ENCODE assay signal across 23 cellular contexts in genomic region chr7:140276001-140276400, GRCh38.
DNase-seq lines count a peak whose midpoint lies in the region; ATAC-seq lines count a peak whose summit lies in the region.
"Had no signal": no experiment of that assay in that cellular context is flagged by ENCODE, and none has a peak within 500 bp of the region (broad histone marks: within the 10 kb centered on the region; RNA-seq: fewer than 3 reads in every experiment).

No MANE protein-coding gene starts in this region.

- H3K4me3 ChIP-seq in ACC112 (ENCODE audit: low read depth, low read length) (peak overlapping the region; percentile 43; the same call in 1 of the 2 replicates), mesodermal cell (ENCODE audit: extremely low read depth, insufficient read depth, low read length, poor library complexity, severe bottlenecking) (no peak overlapping the region)
- H3K4me3 ChIP-seq: A549; BLaER1 treated with 17β-estradiol and CSF1 and Interleukin-3, amounts not matched to agents 10 nM and 100 nM had no signal

- H3K4me1 Mint-ChIP-seq in dendritic cell treated with granulocyte-macrophage colony-stimulating factor and Interleukin-4, amounts not matched to agents 40 ng/mL and 50 ng/mL, for 4 days (ENCODE audit: low read depth), result peaks cover 22% of the 10 kb centered on the region

- H3K36me3 ChIP-seq in ACC112 (ENCODE audit: insufficient read depth, low read length) (no peaks in the 10 kb centered on the region), mesodermal cell (ENCODE audit: control insufficient read depth, insufficient read depth, low read length) (no peaks in the 10 kb centered on the region)
- H3K36me3 ChIP-seq: BLaER1 treated with 17β-estradiol and CSF1 and Interleukin-3, amounts not matched to agents 10 nM and 100 nM had no signal

- H2AFZ ChIP-seq in ACC112 (ENCODE audit: low read length, unreplicated experiment), result peak overlapping the region; percentile 75

- peaks cover 5% of the 10 kb centered on the region; the same call in 1 of the 2 replicates for H3K27me3 ChIP-seq in ACC112 (ENCODE audit: insufficient read depth, low read length)
- H3K27me3 ChIP-seq: BLaER1 treated with 17β-estradiol and CSF1 and Interleukin-3, amounts not matched to agents 10 nM and 100 nM had no signal

- no peak overlapping the region for H3K4me3 Mint-ChIP-seq in dendritic cell treated with granulocyte-macrophage colony-stimulating factor and Interleukin-4, amounts not matched to agents 40 ng/mL and 50 ng/mL, for 4 days
- H3K4me3 Mint-ChIP-seq: CD8-positive, alpha-beta T cell; HFFc6 had no signal

- H3K27ac ChIP-seq in ACC112 (ENCODE audit: low read depth, low read length), result no peak overlapping the region
- peak overlapping the region; percentile 46 for H3K27ac ChIP-seq in mesodermal cell (ENCODE audit: low read depth, low read length, severe bottlenecking)
- H3K27ac ChIP-seq: A549; BLaER1 treated with 17β-estradiol and CSF1 and Interleukin-3, amounts not matched to agents 10 nM and 100 nM had no signal

- WGBS in mesodermal cell (ENCODE audit: insufficient coverage in 2 of 2), 2 experiments, result 90% methylated on average over 2 of the region's 5 CpGs; no CpG with 5 or more reads in 1 of the 2 experiments

- H3K4me1 ChIP-seq in ACC112 (ENCODE audit: control insufficient read depth, insufficient read depth, low read length, unreplicated experiment) (peaks cover 4% of the 10 kb centered on the region), mesodermal cell (ENCODE audit: control insufficient read depth, insufficient read depth, low read length, poor library complexity, severe bottlenecking) (peaks cover 12% of the 10 kb centered on the region)
- H3K4me1 ChIP-seq: A549 had no signal

- intact Hi-C loops in dendritic cell treated with granulocyte-macrophage colony-stimulating factor and Interleukin-4, amounts not matched to agents 40 ng/mL and 50 ng/mL, for 4 days (cut with micrococcal nuclease), result no loop called here
- intact Hi-C loops in sciatic nerve (cut with DNase I), result no loop called here

- DNase-seq in sciatic nerve (ENCODE audit: low spot score) (no peak), NCI-H524 treated with DMSO at 0.1 percent for 48 hours (lab: John Stamatoyannopoulos, UW) (no peak), D341Med (ENCODE audit: low spot score) (no peak), AG20443 (ENCODE audit: low spot score) (no peak), germinal center (ENCODE audit: low spot score) (no peak)
- DNase-seq: Calu3; CD8-positive, alpha-beta T cell; DMS53; EL; HFFc6; KG1; MV-4-11; NCI-H1417; NCI-H187 treated with DMSO at 0.1 percent for 48 hours; NCI-H226; NCI-H524; SIG-M5 had no signal

- no peaks in the 10 kb centered on the region for H3K79me2 ChIP-seq in ACC112 (ENCODE audit: control insufficient read depth, insufficient read depth, low read length, unreplicated experiment)

- no peaks in the 10 kb centered on the region for H3K9me3 ChIP-seq in mesodermal cell (ENCODE audit: control insufficient read depth, low read length)
- H3K9me3 ChIP-seq: A549 had no signal

- H3K27me3 Mint-ChIP-seq in dendritic cell treated with granulocyte-macrophage colony-stimulating factor and Interleukin-4, amounts not matched to agents 40 ng/mL and 50 ng/mL, for 4 days, result peaks cover 18% of the 10 kb centered on the region

- peak; percentile 11 for ATAC-seq in sciatic nerve
- ATAC-seq: A549; CD8-positive, alpha-beta T cell; HepG2 had no signal

- H3K9me3 Mint-ChIP-seq in dendritic cell treated with granulocyte-macrophage colony-stimulating factor and Interleukin-4, amounts not matched to agents 40 ng/mL and 50 ng/mL, for 4 days, result no peaks in the 10 kb centered on the region
- H3K9me3 Mint-ChIP-seq: CD8-positive, alpha-beta T cell; HFFc6 had no signal

- H3K36me3 Mint-ChIP-seq in dendritic cell treated with granulocyte-macrophage colony-stimulating factor and Interleukin-4, amounts not matched to agents 40 ng/mL and 50 ng/mL, for 4 days (ENCODE audit: low read depth), result no peaks in the 10 kb centered on the region
- H3K36me3 Mint-ChIP-seq: CD8-positive, alpha-beta T cell had no signal

- peak overlapping the region; percentile 65 for H3K27ac Mint-ChIP-seq in dendritic cell treated with granulocyte-macrophage colony-stimulating factor and Interleukin-4, amounts not matched to agents 40 ng/mL and 50 ng/mL, for 4 days
- H3K27ac Mint-ChIP-seq: CD8-positive, alpha-beta T cell; HFFc6 had no signal
